ENCODE assay signal across 15 cellular contexts in the genomic region with DNA sequence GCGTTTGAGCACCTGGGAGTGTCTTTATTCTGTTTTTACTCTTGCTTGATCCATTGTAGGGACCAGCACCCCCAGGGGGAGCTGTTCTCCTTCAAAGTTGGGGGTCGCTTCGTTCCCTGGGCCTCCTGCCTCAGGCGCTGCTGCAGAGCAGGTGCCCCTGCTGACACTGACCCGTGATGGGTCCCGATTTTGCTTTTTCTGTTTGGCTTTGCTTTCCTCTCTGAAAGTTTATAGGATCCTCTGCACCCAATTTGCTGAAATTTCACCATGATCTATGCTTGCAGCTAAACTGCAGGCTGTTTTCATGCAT. TPM values are rescaled to one million over a fixed set of nuclear protein-coding genes. Genes with fewer than 3 reads are reported as not detected.
DNase-seq lines count a peak whose midpoint lies in the region; ATAC-seq, FAIRE-seq and TF ChIP-seq lines count a peak whose summit lies in the region.
"Had no signal": no experiment of that assay in that cellular context is flagged by ENCODE, and none has a peak within 500 bp of the region (broad histone marks: within the 10 kb centered on the region; RNA-seq: fewer than 3 reads in every experiment).

No MANE protein-coding gene starts in this region.

- H3F3A ChIP-seq in SK-N-SH (replicated peaks; ENCODE audit: insufficient read depth), result no peaks in the 10 kb centered on the region

- CTCF ChIA-PET in SK-N-SH (lab: Yijun Ruan, JAX), result interaction anchor here (0.8 to 3.1 kb wide), 3 partner anchors 9 to 34 kb away, joined by 3 to 19 read pairs (median 3); no protein-coding TSS in a partner anchor

- no peak overlapping the region for H3K27ac Mint-ChIP-seq in type B pancreatic cell
- no peak overlapping the region for H3K27ac Mint-ChIP-seq in T-helper 17 cell
- H3K27ac Mint-ChIP-seq: activated B cell treated with CpG ODN at 0.5 μM for 24 hours; activated T-cell treated with anti-CD3 and anti-CD28 coated beads, Interleukin-2, amount 50 U/mL, for 24 hours had no signal

- H3K9me3 Mint-ChIP-seq in activated T-cell treated with anti-CD3 and anti-CD28 coated beads, Interleukin-2, amount 50 U/mL, for 4 hours, result no peaks in the 10 kb centered on the region
- H3K9me3 Mint-ChIP-seq in type B pancreatic cell, result no peaks in the 10 kb centered on the region
- H3K9me3 Mint-ChIP-seq: activated B cell treated with CpG ODN at 0.5 μM for 24 hours; activated T-cell treated with anti-CD3 and anti-CD28 coated beads, Interleukin-2, amount 50 U/mL, for 24 hours had no signal

- no peak overlapping the region for H3K27ac ChIP-seq in SK-N-SH (ENCODE audit: low read depth in 2 of 2, low read length in 1 of 2)
- H3K27ac ChIP-seq: sigmoid colon, thyroid gland had no signal

- H3K4me3 ChIP-seq in SK-N-SH (ENCODE audit: low read depth in 2 of 2, low read length in 1 of 2) (no peak overlapping the region), fibroblast of villous mesenchyme (ENCODE audit: low read depth, low read length) (no peak overlapping the region)
- H3K4me3 ChIP-seq: sigmoid colon, thyroid gland had no signal

- H3K4me1 ChIP-seq in SK-N-SH (ENCODE audit: control insufficient read depth in 1 of 2, insufficient read depth in 2 of 2, low read depth in 1 of 2, low read length in 1 of 2), result no peaks in the 10 kb centered on the region
- H3K4me1 ChIP-seq: sigmoid colon had no signal

- peaks cover 2% of the 10 kb centered on the region for H3K4me1 Mint-ChIP-seq in activated T-cell treated with anti-CD3 and anti-CD28 coated beads, Interleukin-2, amount 50 U/mL, for 4 hours (ENCODE audit: low read depth)
- H3K4me1 Mint-ChIP-seq in type B pancreatic cell (ENCODE audit: unreplicated experiment), result no peaks in the 10 kb centered on the region
- peaks cover 6% of the 10 kb centered on the region for H3K4me1 Mint-ChIP-seq in T-helper 17 cell
- H3K4me1 Mint-ChIP-seq: activated B cell treated with CpG ODN at 0.5 μM for 24 hours had no signal

- no peaks in the 10 kb centered on the region for H3K36me3 Mint-ChIP-seq in activated T-cell treated with anti-CD3 and anti-CD28 coated beads, Interleukin-2, amount 50 U/mL, for 4 hours (ENCODE audit: insufficient read depth)
- H3K36me3 Mint-ChIP-seq in type B pancreatic cell, result no peaks in the 10 kb centered on the region
- peaks cover 2% of the 10 kb centered on the region for H3K36me3 Mint-ChIP-seq in T-helper 17 cell (ENCODE audit: low read depth)

- no peaks in the 10 kb centered on the region for H3K9me2 ChIP-seq in SK-N-SH

- no peak overlapping the region for H3K4me2 ChIP-seq in SK-N-SH

- POLR2A ChIA-PET in SK-N-SH (lab: Yijun Ruan, JAX), result no interaction called here

- no peak for TF ChIP-seq EP300 in SK-N-SH (IDR thresholded peaks at IDR 0.05; ENCODE audit: borderline replicate concordance in 1 of 2, low read depth in 1 of 2, low read length in 1 of 2)

- no peak for ATAC-seq in activated T-cell treated with anti-CD3 and anti-CD28 coated beads, Interleukin-2, amount 50 U/mL, for 4 hours
- no peak for ATAC-seq in T-helper 17 cell

- TF ChIP-seq RAD21 in SK-N-SH (IDR thresholded peaks at IDR 0.05; ENCODE audit: low read length), result no peak

- H3K36me3 ChIP-seq in SK-N-SH (replicated peaks in 1 of 2; ENCODE audit: control insufficient read depth in 1 of 2, insufficient read depth in 2 of 2, low read length in 1 of 2), result no peaks in the 10 kb centered on the region

- H3K27me3 Mint-ChIP-seq in activated T-cell treated with anti-CD3 and anti-CD28 coated beads, Interleukin-2, amount 50 U/mL, for 4 hours (ENCODE audit: low read depth), result peaks cover 2% of the 10 kb centered on the region
- peaks cover 8% of the 10 kb centered on the region for H3K27me3 Mint-ChIP-seq in type B pancreatic cell
- H3K27me3 Mint-ChIP-seq in T-helper 17 cell, result peaks cover 63% of the 10 kb centered on the region

- TF ChIP-seq CTCF in SK-N-SH (IDR thresholded peaks at IDR 0.05), result peak; percentile 42
- TF ChIP-seq CTCF in fibroblast of villous mesenchyme (IDR thresholded peaks at IDR 0.05; ENCODE audit: insufficient read depth, low read depth, low read length), result peak; percentile 15
- peak; percentile 42 for TF ChIP-seq CTCF in type B pancreatic cell (conservative IDR thresholded peaks at IDR 0.05)

- H3K27me3 ChIP-seq in SK-N-SH (ENCODE audit: insufficient read depth), result peaks cover 15% of the 10 kb centered on the region; the same call in 1 of the 2 replicates
- H3K27me3 ChIP-seq: sigmoid colon, thyroid gland had no signal

- no peaks in the 10 kb centered on the region for H3K79me2 ChIP-seq in SK-N-SH (ENCODE audit: insufficient read depth)

- 22% methylated on average over 6 of the region's 6 CpGs for WGBS in SK-N-SH (ENCODE audit: low lambda C conversion rate)

- H3K9me3 ChIP-seq in SK-N-SH (no peaks in the 10 kb centered on the region), T-helper 17 cell (ENCODE audit: control insufficient read depth, low read length, poor library complexity, severe bottlenecking) (no peaks in the 10 kb centered on the region)
- H3K9me3 ChIP-seq: sigmoid colon, thyroid gland had no signal

- no peaks in the 10 kb centered on the region for H4K20me1 ChIP-seq in SK-N-SH (ENCODE audit: insufficient read depth)

- DNase-seq in activated T-cell treated with anti-CD3 and anti-CD28 coated beads, Interleukin-2, amount 50 U/mL, for 48 hours, result peak; percentile 26 to 30
- DNase-seq in activated T-cell treated with anti-CD3 and anti-CD28 coated beads, Interleukin-2, amount 50 U/mL, for 4 hours, result no peak
- no peak for DNase-seq in SK-N-SH
- no peak for DNase-seq in fibroblast of villous mesenchyme (ENCODE audit: low read depth)
- no peak for DNase-seq in type B pancreatic cell (ENCODE audit: extremely low spot score, unreplicated experiment)
- DNase-seq in T-helper 17 cell, result no peak
- DNase-seq in KG1 (lab: John Stamatoyannopoulos, UW), result no peak
- DNase-seq in urothelium cell line (ENCODE audit: low spot score), result no peak
- DNase-seq: activated B cell treated with CpG ODN at 0.5 μM for 24 hours; activated T-cell treated with anti-CD3 and anti-CD28 coated beads, Interleukin-2, amount 50 U/mL, for 24 hours; DMS153; NCI-H510A; thyroid gland had no signal

- no peak overlapping the region for H3K9ac ChIP-seq in SK-N-SH

- H2AFZ ChIP-seq in SK-N-SH (ENCODE audit: low read depth), result no peak overlapping the region

- no peak overlapping the region for H3K4me3 Mint-ChIP-seq in activated T-cell treated with anti-CD3 and anti-CD28 coated beads, Interleukin-2, amount 50 U/mL, for 4 hours
- H3K4me3 Mint-ChIP-seq in type B pancreatic cell, result no peak overlapping the region
- no peak overlapping the region for H3K4me3 Mint-ChIP-seq in T-helper 17 cell
- H3K4me3 Mint-ChIP-seq: activated B cell treated with CpG ODN at 0.5 μM for 24 hours; activated T-cell treated with anti-CD3 and anti-CD28 coated beads, Interleukin-2, amount 50 U/mL, for 24 hours had no signal

- FAIRE-seq in urothelium cell line (lab: Jason Lieb, UNC), result no peak
- FAIRE-seq: keratinocyte had no signal

TF ChIP-seq in SK-N-SH, 30 proteins besides CTCF, POLR2A, EP300 and RAD21:
- no peak for TF ChIP-seq MXI1 (IDR thresholded peaks at IDR 0.05; ENCODE audit: low read depth, low read length)
- TF ChIP-seq NRF1 (IDR thresholded peaks at IDR 0.05; ENCODE audit: low read depth, low read length), result no peak
- no peak for TF ChIP-seq RCOR1 (IDR thresholded peaks at IDR 0.05; ENCODE audit: low read length)
- TF ChIP-seq SIN3A (IDR thresholded peaks at IDR 0.05; ENCODE audit: borderline replicate concordance, low read depth, low read length), result no peak
- TF ChIP-seq FOSL2 (IDR thresholded peaks at IDR 0.05; ENCODE audit: borderline replicate concordance, low read depth), result no peak
- TF ChIP-seq FOXJ3 (CRISPR knock-in tag; IDR thresholded peaks at IDR 0.05), result no peak

RNA-seq across cellular contexts. Expression of gene FAHD2A, which starts 22.9 kb away (rescaled TPM):
- 10 to 100 TPM; 13.9 to 15.8 (median 15.3) TPM for total RNA-seq in activated T-cell treated with anti-CD3 and anti-CD28 coated beads, Interleukin-2, amount 50 U/mL, for 4 hours
- 40.5 and 48.2 TPM in 2 replicates for polyA plus RNA-seq in SK-N-SH (2012; rRNA removed)
- polyA plus RNA-seq in SK-N-SH (2012; cell fraction: cytosol; rRNA removed), result 23.7 and 31.1 TPM in 2 replicates
- 109 and 128 TPM in 2 replicates for polyA plus RNA-seq in SK-N-SH (2012; cell fraction: nucleus; rRNA removed)
- 26.3 and 28.3 TPM in 2 replicates for total RNA-seq in fibroblast of villous mesenchyme
- 23.4 and 39.2 TPM in 2 replicates for total RNA-seq in type B pancreatic cell (ENCODE audit: low replicate concordance)
- total RNA-seq in T-helper 17 cell, result 10 to 100 TPM; 19.1 to 19.8 TPM

Comparison
In these comparisons a context has a peak if more than half of its experiments do, and no peak if none do; other contexts are left out.
1. DNase-seq: peak in activated T-cell treated with anti-CD3 and anti-CD28 coated beads, Interleukin-2, amount 50 U/mL, for 48 hours (2 of 2); none in activated T-cell treated with anti-CD3 and anti-CD28 coated beads, Interleukin-2, amount 50 U/mL, for 4 hours (single experiment), SK-N-SH (single experiment), fibroblast of villous mesenchyme (single experiment), type B pancreatic cell (single experiment), T-helper 17 cell (0 of 3), KG1 (single experiment) and urothelium cell line (single experiment).
2. Peak in every context shown above with its lines, with median percentiles within 50 percentile points of each other: CTCF ChIP-seq.